ENCODE assay signal across 9 cellular contexts in genomic region chr20:44089987-44090674, GRCh38.
DNase-seq lines count a peak whose midpoint lies in the region; ATAC-seq and TF ChIP-seq lines count a peak whose summit lies in the region.
"Had no signal": no experiment of that assay in that cellular context is flagged by ENCODE, and none has a peak within 500 bp of the region (broad histone marks: within the 10 kb centered on the region; RNA-seq: fewer than 3 reads in every experiment).

No MANE protein-coding gene starts in this region.

- POLR2A ChIA-PET in CD4-positive, alpha-beta T cell (lab: Charles Lee): no interaction called here

- no peak overlapping the region for H3K9ac ChIP-seq in liver (ENCODE audit: low read depth in 1 of 2, low read length in 2 of 2)

- TF ChIP-seq CTCF in liver (IDR thresholded peaks at IDR 0.05; ENCODE audit: low read depth, low read length, missing input control): no peak
- TF ChIP-seq CTCF in CD4-positive, alpha-beta T cell (IDR thresholded peaks at IDR 0.05): no peak

- H3K36me3 ChIP-seq in liver (ENCODE audit: control insufficient read depth in 4 of 4, insufficient read depth in 3 of 4, low read depth in 1 of 4, low read length in 3 of 4): no peaks in the 10 kb centered on the region

- no peak overlapping the region for H3K27ac ChIP-seq in liver (ENCODE audit: low read depth in 1 of 2, low read length in 2 of 2)
- H3K27ac ChIP-seq in CD4-positive, alpha-beta T cell (ENCODE audit: low read depth, low read length): no peak overlapping the region
- H3K27ac ChIP-seq: skin epidermis had no signal

- no peak overlapping the region for H3K27ac Mint-ChIP-seq in CD4-positive, alpha-beta T cell

- no peak for TF ChIP-seq RAD21 in liver (IDR thresholded peaks at IDR 0.05)

- CTCF ChIA-PET in CD4-positive, alpha-beta T cell (lab: Charles Lee): no interaction called here

- no peak overlapping the region for H3K4me3 ChIP-seq in liver (ENCODE audit: low read depth in 1 of 3, low read length in 3 of 3)
- H3K4me3 ChIP-seq: skin epidermis had no signal

- no peaks in the 10 kb centered on the region for H3K4me1 ChIP-seq in liver (ENCODE audit: control insufficient read depth in 4 of 4, insufficient read depth in 4 of 4, low read length in 3 of 4)

- H3K9me3 ChIP-seq in liver (ENCODE audit: control insufficient read depth in 4 of 4, low read length in 3 of 4): no peaks in the 10 kb centered on the region
- H3K9me3 ChIP-seq in CD4-positive, alpha-beta T cell (ENCODE audit: control insufficient read depth, low read length): no peaks in the 10 kb centered on the region

- H3K4me3 Mint-ChIP-seq in CD4-positive, alpha-beta T cell: no peak overlapping the region

- H3K36me3 Mint-ChIP-seq in CD4-positive, alpha-beta T cell (ENCODE audit: low read depth): no peaks in the 10 kb centered on the region

- 65% methylated on average over 7 of the region's 7 CpGs for WGBS in liver

- H3K4me1 Mint-ChIP-seq in CD4-positive, alpha-beta T cell (ENCODE audit: low read depth): no peaks in the 10 kb centered on the region

- H3K27me3 ChIP-seq in liver (ENCODE audit: control insufficient read depth in 4 of 4, insufficient read depth in 4 of 4, low read length in 3 of 4): no peaks in the 10 kb centered on the region
- H3K27me3 ChIP-seq in CD4-positive, alpha-beta T cell (ENCODE audit: control insufficient read depth, insufficient read depth, low read length): peaks cover 7% of the 10 kb centered on the region

- intact Hi-C loops in CD4-positive, alpha-beta T cell (cut with DNase I, micrococcal nuclease): loop anchor here (5.0 kb wide), 2 partner anchors 33 to 643 kb away; no protein-coding TSS in a partner anchor

- peaks cover 10% of the 10 kb centered on the region for H3K27me3 Mint-ChIP-seq in CD4-positive, alpha-beta T cell

- ATAC-seq in HG02870 (IDR thresholded peaks at IDR 0.05; ENCODE audit: unreplicated experiment) (peak; percentile 74), GM21737 (IDR thresholded peaks at IDR 0.05; ENCODE audit: unreplicated experiment) (no peak), GM18517 (IDR thresholded peaks at IDR 0.05; ENCODE audit: unreplicated experiment) (no peak)
- ATAC-seq in CD4-positive, alpha-beta T cell (ENCODE audit: poor library complexity): no peak

- peak; percentile 78 for DNase-seq in DMS 273 (lab: John Stamatoyannopoulos, UW; ENCODE audit: unreplicated experiment)
- peak; percentile 76 for DNase-seq in SK-N-DZ (ENCODE audit: low spot score)
- DNase-seq in DMS79 (lab: John Stamatoyannopoulos, UW): no peak
- no peak for DNase-seq in CD4-positive, alpha-beta T cell

- no peaks in the 10 kb centered on the region for H3K9me3 Mint-ChIP-seq in CD4-positive, alpha-beta T cell

TF ChIP-seq in liver, 16 proteins besides CTCF, POLR2A, EP300 and RAD21:
- TF ChIP-seq SP1 (IDR thresholded peaks at IDR 0.05) (peak; percentile 27), HNF4A (conservative IDR thresholded peaks at IDR 0.05) (no peak)
TF ChIP-seq in liver: peak in this region for 1.

Comparison
In these comparisons a context has a peak if more than half of its experiments do, and no peak if none do; other contexts are left out.
1. DNase-seq: peak in DMS 273 (single experiment) and SK-N-DZ (single experiment); none in DMS79 (single experiment) and CD4-positive, alpha-beta T cell (0 of 10).